In the genomic region with DNA sequence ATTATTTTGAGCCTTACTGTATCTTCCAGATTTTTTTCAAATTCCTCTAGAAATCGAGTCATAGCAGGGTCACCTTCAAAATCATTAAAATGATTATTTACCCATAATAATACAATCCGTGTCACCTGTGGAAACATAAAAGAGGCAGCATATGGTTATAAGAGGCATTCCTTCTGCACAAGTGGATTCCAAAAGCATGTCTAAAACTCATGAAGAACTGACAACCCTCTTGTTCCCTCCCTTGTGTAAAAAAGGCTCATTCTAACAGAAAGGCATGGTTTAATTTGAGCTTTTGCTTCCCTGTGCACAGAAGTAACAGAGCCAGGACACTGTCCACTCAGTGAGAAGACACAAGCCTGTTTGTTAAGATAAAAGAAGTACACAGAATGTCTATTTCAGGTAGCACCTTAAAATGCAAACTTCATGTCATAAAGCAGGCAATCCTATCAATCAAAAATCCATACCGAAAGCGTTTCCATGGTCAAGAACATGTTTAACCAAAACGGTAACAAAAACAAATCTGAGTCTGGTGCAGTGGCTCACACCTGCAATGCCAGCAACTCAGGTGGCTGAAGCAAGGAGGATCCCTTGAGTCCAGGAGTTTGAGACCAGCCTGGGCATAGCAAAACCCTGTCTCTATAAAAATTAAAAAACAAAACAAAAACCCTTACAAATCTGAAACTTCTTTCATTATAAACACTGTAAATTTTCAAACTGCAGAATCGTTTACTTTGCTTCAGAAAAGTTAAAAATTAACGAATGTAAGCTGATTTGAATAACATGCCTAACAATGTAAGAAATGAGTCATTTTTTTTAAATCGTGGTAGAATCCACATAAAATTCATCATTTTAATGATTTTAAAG, we compare ENCODE assay signal across 13 cellular contexts.
DNase-seq lines count a peak whose midpoint lies in the region; ATAC-seq and TF ChIP-seq lines count a peak whose summit lies in the region.
"Had no signal": no experiment of that assay in that cellular context is flagged by ENCODE, and none has a peak within 500 bp of the region (broad histone marks: within the 10 kb centered on the region; RNA-seq: fewer than 3 reads in every experiment).

No MANE protein-coding gene starts in this region.

- H3K4me3 Mint-ChIP-seq in Caco-2 (ENCODE audit: unreplicated experiment), result no peak overlapping the region
- H3K4me3 Mint-ChIP-seq in activated naive CD4-positive, alpha-beta T cell treated with anti-CD3 and anti-CD28 coated beads, Interleukin-2, amount 10 ng/mL, durations not matched to agents 7 days and 5 days, result no peak overlapping the region
- H3K4me3 Mint-ChIP-seq in WTC11, result no peak overlapping the region

- CTCF ChIA-PET in Caco-2 (lab: Charles Lee), result no interaction called here
- CTCF ChIA-PET in activated naive CD4-positive, alpha-beta T cell treated with anti-CD3 and anti-CD28 coated beads, Interleukin-2, amount 10 ng/mL, durations not matched to agents 7 days and 5 days (lab: Charles Lee), result no interaction called here
- CTCF ChIA-PET in WTC11 (lab: Charles Lee), result interaction anchor here (0.7 kb wide), 1 partner anchor 73 kb away, joined by 3 read pairs; no protein-coding TSS in a partner anchor

- H3K9me3 Mint-ChIP-seq in Caco-2 (ENCODE audit: unreplicated experiment) (no peaks in the 10 kb centered on the region), WTC11 (no peaks in the 10 kb centered on the region)
- no peaks in the 10 kb centered on the region for H3K9me3 Mint-ChIP-seq in activated naive CD4-positive, alpha-beta T cell treated with anti-CD3 and anti-CD28 coated beads, Interleukin-2, amount 10 ng/mL, durations not matched to agents 7 days and 5 days

- intact Hi-C loops in Caco-2 (cut with micrococcal nuclease; ENCODE audit: unreplicated experiment) (no loop called here), head of caudate nucleus (cut with DNase I) (no loop called here), cardiac septum (cut with DNase I) (no loop called here)

- ATAC-seq in GM19351 (IDR thresholded peaks at IDR 0.05; ENCODE audit: unreplicated experiment) (peak; percentile 20), HG02763 (IDR thresholded peaks at IDR 0.05; ENCODE audit: unreplicated experiment) (peak; percentile 21), HG03521 (IDR thresholded peaks at IDR 0.05; ENCODE audit: unreplicated experiment) (peak; percentile 25), WTC11 (no peak)

- no peak overlapping the region for H3K4me3 ChIP-seq in Caco-2 (ENCODE audit: low read depth, low read length)
- H3K4me3 ChIP-seq: colonic mucosa, pancreas had no signal

- peaks cover 19% of the 10 kb centered on the region for H3K4me1 ChIP-seq in Caco-2
- H3K4me1 ChIP-seq: colonic mucosa had no signal

- POLR2A ChIA-PET in Caco-2 (lab: Charles Lee), result no interaction called here
- POLR2A ChIA-PET in WTC11 (lab: Charles Lee), result no interaction called here

- no peaks in the 10 kb centered on the region; the same call in 1 of the 2 replicates for H3K36me3 ChIP-seq in Caco-2 (ENCODE audit: control insufficient read depth, insufficient read depth, low read length)
- H3K36me3 ChIP-seq: colonic mucosa, pancreas had no signal

- H3K36me3 Mint-ChIP-seq in Caco-2 (ENCODE audit: insufficient read depth, unreplicated experiment), result peaks cover 44% of the 10 kb centered on the region
- peaks cover 62% of the 10 kb centered on the region for H3K36me3 Mint-ChIP-seq in activated naive CD4-positive, alpha-beta T cell treated with anti-CD3 and anti-CD28 coated beads, Interleukin-2, amount 10 ng/mL, durations not matched to agents 7 days and 5 days
- peaks cover 23% of the 10 kb centered on the region for H3K36me3 Mint-ChIP-seq in WTC11

- H3K4me1 Mint-ChIP-seq in Caco-2 (ENCODE audit: low read depth, unreplicated experiment) (peaks cover 29% of the 10 kb centered on the region), WTC11 (no peaks in the 10 kb centered on the region)
- H3K4me1 Mint-ChIP-seq in activated naive CD4-positive, alpha-beta T cell treated with anti-CD3 and anti-CD28 coated beads, Interleukin-2, amount 10 ng/mL, durations not matched to agents 7 days and 5 days, result peaks cover under 1% of the 10 kb centered on the region

- TF ChIP-seq CTCF in Caco-2 (IDR thresholded peaks at IDR 0.05; ENCODE audit: insufficient read depth in 1 of 2, low read depth in 1 of 2, low read length in 1 of 2, severe bottlenecking in 1 of 2, unreplicated experiment in 1 of 2) (no peak), WTC11 (IDR thresholded peaks at IDR 0.05) (no peak)

- H3K9me3 ChIP-seq in Caco-2, result no peaks in the 10 kb centered on the region
- H3K9me3 ChIP-seq: colonic mucosa, pancreas had no signal

- H3K27ac Mint-ChIP-seq in Caco-2 (ENCODE audit: unreplicated experiment) (peak overlapping the region; percentile 28), WTC11 (no peak overlapping the region)
- no peak overlapping the region for H3K27ac Mint-ChIP-seq in activated naive CD4-positive, alpha-beta T cell treated with anti-CD3 and anti-CD28 coated beads, Interleukin-2, amount 10 ng/mL, durations not matched to agents 7 days and 5 days

- no TSS peak for BruUV-seq in Caco-2 (replicated peaks; lab: Mats Ljungman, UMichigan)

- no peak for DNase-seq in Caco-2
- no peak for DNase-seq in head of caudate nucleus
- DNase-seq in activated naive CD4-positive, alpha-beta T cell treated with anti-CD3 and anti-CD28 coated beads, Interleukin-2, amount 10 ng/mL, durations not matched to agents 7 days and 5 days, result no peak
- no peak for DNase-seq in WTC11 (ENCODE audit: low spot score)
- no peak for DNase-seq in cardiac septum (ENCODE audit: low spot score)
- DNase-seq: colonic mucosa, DMS79 treated with DMSO at 0.1 percent for 48 hours, midbrain, NCI-H1105 treated with DMSO at 0.1 percent for 48 hours, pancreas had no signal

- H3K27me3 Mint-ChIP-seq in Caco-2 (ENCODE audit: insufficient read depth, unreplicated experiment), result no peaks in the 10 kb centered on the region
- no peaks in the 10 kb centered on the region for H3K27me3 Mint-ChIP-seq in activated naive CD4-positive, alpha-beta T cell treated with anti-CD3 and anti-CD28 coated beads, Interleukin-2, amount 10 ng/mL, durations not matched to agents 7 days and 5 days
- H3K27me3 Mint-ChIP-seq in WTC11 (ENCODE audit: low read depth), result no peaks in the 10 kb centered on the region

- H3K27me3 ChIP-seq in Caco-2 (replicated peaks; ENCODE audit: control insufficient read depth, insufficient read depth, low read length), result no peaks in the 10 kb centered on the region
- H3K27me3 ChIP-seq: colonic mucosa, pancreas had no signal

TF ChIP-seq in WTC11, 78 proteins besides CTCF, POLR2A, EP300 and RAD21:
- TF ChIP-seq, protein P1, sequence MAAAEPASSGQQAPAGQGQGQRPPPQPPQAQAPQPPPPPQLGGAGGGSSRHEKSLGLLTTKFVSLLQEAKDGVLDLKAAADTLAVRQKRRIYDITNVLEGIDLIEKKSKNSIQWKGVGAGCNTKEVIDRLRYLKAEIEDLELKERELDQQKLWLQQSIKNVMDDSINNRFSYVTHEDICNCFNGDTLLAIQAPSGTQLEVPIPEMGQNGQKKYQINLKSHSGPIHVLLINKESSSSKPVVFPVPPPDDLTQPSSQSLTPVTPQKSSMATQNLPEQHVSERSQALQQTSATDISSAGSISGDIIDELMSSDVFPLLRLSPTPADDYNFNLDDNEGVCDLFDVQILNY (CRISPR knock-in tag; IDR thresholded peaks at IDR 0.05), result no peak
- TF ChIP-seq ZNF263 (CRISPR knock-in tag; IDR thresholded peaks at IDR 0.05; ENCODE audit: low read depth), result no peak
- TF ChIP-seq ZNF425 (CRISPR knock-in tag; conservative IDR thresholded peaks at IDR 0.05), result no peak
- TF ChIP-seq, protein P2, sequence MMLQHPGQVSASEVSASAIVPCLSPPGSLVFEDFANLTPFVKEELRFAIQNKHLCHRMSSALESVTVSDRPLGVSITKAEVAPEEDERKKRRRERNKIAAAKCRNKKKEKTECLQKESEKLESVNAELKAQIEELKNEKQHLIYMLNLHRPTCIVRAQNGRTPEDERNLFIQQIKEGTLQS (CRISPR knock-in tag; conservative IDR thresholded peaks at IDR 0.05), result no peak
- no peak for TF ChIP-seq NR2C2 (CRISPR knock-in tag; IDR thresholded peaks at IDR 0.05)
TF ChIP-seq in WTC11: peak in this region for 0.
